Comparison of ENCODE assay signal across 27 cellular contexts in the genomic region with DNA sequence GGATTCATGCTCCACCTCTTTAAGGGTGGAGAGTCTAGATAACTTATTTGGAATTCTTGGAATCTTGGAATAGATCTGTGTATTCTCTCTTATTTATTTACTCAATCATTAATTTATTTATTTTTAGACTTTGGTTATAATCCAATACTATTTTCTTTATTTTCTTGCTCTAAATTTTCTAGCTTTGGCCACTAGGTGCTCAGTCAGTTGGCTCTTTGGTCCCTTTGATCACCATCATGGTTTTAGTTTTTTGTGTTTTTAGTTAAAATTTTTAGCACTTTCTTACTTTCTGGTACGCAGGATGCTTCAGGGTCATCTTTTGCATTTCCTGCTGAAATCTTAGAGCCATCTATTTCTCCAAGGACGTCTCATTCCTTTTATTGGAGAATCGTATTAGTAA. TPM values are rescaled to one million over a fixed set of nuclear protein-coding genes. Genes with fewer than 3 reads are reported as not detected.
A peak's percentile ranks its signal among the peaks of the same experiment; 100 is the strongest.
DNase-seq lines count a peak whose midpoint lies in the region; ATAC-seq and TF ChIP-seq lines count a peak whose summit lies in the region.
"Had no signal": no experiment of that assay in that cellular context is flagged by ENCODE, and none has a peak within 500 bp of the region (broad histone marks: within the 10 kb centered on the region; RNA-seq: fewer than 3 reads in every experiment).

No MANE protein-coding gene starts in this region.

- POLR2A ChIA-PET in activated CD4-positive, alpha-beta T cell treated with anti-CD3 and anti-CD28 coated beads for 36 hours (lab: Charles Lee), result no interaction called here

- ATAC-seq in activated CD4-positive, alpha-beta T cell treated with anti-CD3 and anti-CD28 coated beads for 36 hours, result no peak
- ATAC-seq: A549; activated T-cell treated with anti-CD3 and anti-CD28 coated beads, Interleukin-2, amount 50 U/mL, for 4 hours; heart left ventricle; T-cell had no signal

- no peak overlapping the region for H3K4me3 Mint-ChIP-seq in activated CD4-positive, alpha-beta T cell treated with anti-CD3 and anti-CD28 coated beads for 36 hours
- H3K4me3 Mint-ChIP-seq: activated naive CD4-positive, alpha-beta T cell treated with anti-CD3 and anti-CD28 coated beads for 36 hours; activated T-cell treated with anti-CD3 and anti-CD28 coated beads, Interleukin-2, amount 50 U/mL, for 4 hours; nephron progenitor cell; T-cell had no signal

- WGBS in GM23248 (ENCODE audit: low coverage in 1 of 2, low lambda C conversion rate in 2 of 2, missing lambda C conversion rate in 2 of 2), 2 experiments, result 69 to 77% methylated on average over 3 of the region's 3 CpGs
- WGBS in suprapubic skin, result 85% methylated on average over 3 of the region's 3 CpGs

- H3K4me3 ChIP-seq in AG09309 (ENCODE audit: control insufficient read depth, low read depth, low read length) (no peak overlapping the region), GM23248 (no peak overlapping the region), OCI-LY1 (ENCODE audit: low read depth, low read length, poor library complexity, severe bottlenecking) (no peak overlapping the region), fibroblast of lung (replicated peaks in 1 of 4; ENCODE audit: control extremely low read depth in 1 of 4, insufficient read depth in 1 of 4, low read depth in 3 of 4, low read length in 4 of 4) (no peak overlapping the region), suprapubic skin (no peak overlapping the region)
- H3K4me3 ChIP-seq: A549, esophagus muscularis mucosa, heart left ventricle, left ventricle myocardium inferior, prostate gland had no signal

- no peaks in the 10 kb centered on the region for H4K20me1 ChIP-seq in GM23248 (ENCODE audit: insufficient read depth)
- H4K20me1 ChIP-seq in OCI-LY1 (ENCODE audit: insufficient read depth, low read length), result no peaks in the 10 kb centered on the region
- no peaks in the 10 kb centered on the region for H4K20me1 ChIP-seq in fibroblast of lung (ENCODE audit: control insufficient read depth, extremely low read depth, insufficient read depth, low read length)

- no peak overlapping the region for H3K27ac Mint-ChIP-seq in activated CD4-positive, alpha-beta T cell treated with anti-CD3 and anti-CD28 coated beads for 36 hours
- H3K27ac Mint-ChIP-seq: activated naive CD4-positive, alpha-beta T cell treated with anti-CD3 and anti-CD28 coated beads for 36 hours; nephron progenitor cell; T-cell had no signal

- no peak for DNase-seq in AG09309 (ENCODE audit: low read depth)
- DNase-seq in GM23248, result peak; percentile 6
- no peak for DNase-seq in fibroblast of lung (ENCODE audit: low read depth in 2 of 2)
- no peak for DNase-seq in suprapubic skin (ENCODE audit: low spot score in 2 of 2)
- DNase-seq in OCI-M1 (lab: John Stamatoyannopoulos, UW), result no peak
- no peak for DNase-seq in NCI-H2029 (lab: John Stamatoyannopoulos, UW)
- DNase-seq in activated CD4-positive, alpha-beta T cell treated with anti-CD3 and anti-CD28 coated beads for 36 hours, result no peak
- DNase-seq: activated CD4-positive, alpha-beta T cell treated with anti-CD3 and anti-CD28 coated beads, Interleukin-2, amount 50 U/mL, for 48 hours; activated naive CD4-positive, alpha-beta T cell treated with anti-CD3 and anti-CD28 coated beads for 36 hours; activated T-cell treated with anti-CD3 and anti-CD28 coated beads, Interleukin-2, amount 50 U/mL, for 4 hours; aorta; C1 segment of cervical spinal cord; heart left ventricle; KG1; left ventricle myocardium inferior; NCI-H1105 treated with DMSO at 0.1 percent for 48 hours; NCI-H2107; NCI-H510A; nephron progenitor cell; stimulated activated CD4-positive, alpha-beta T cell treated with anti-CD3 and anti-CD28 coated beads, Interleukin-2, amount 100 ng/mL, for 24 hours; stimulated activated naive CD4-positive, alpha-beta T cell; T-cell had no signal

- in situ Hi-C loops in GM23248 (cut with MboI), result no loop called here

- TF ChIP-seq EP300 in suprapubic skin (IDR thresholded peaks at IDR 0.05), result no peak

- H3K9me3 ChIP-seq in GM23248 (ENCODE audit: low read depth) (no peaks in the 10 kb centered on the region), OCI-LY1 (ENCODE audit: low read length) (no peaks in the 10 kb centered on the region), fibroblast of lung (ENCODE audit: control insufficient read depth, insufficient read depth, low read depth, low read length) (no peaks in the 10 kb centered on the region), suprapubic skin (no peaks in the 10 kb centered on the region)
- H3K9me3 ChIP-seq: A549, esophagus muscularis mucosa, heart left ventricle, left ventricle myocardium inferior, prostate gland had no signal

- peaks cover 8% of the 10 kb centered on the region for H3K4me1 Mint-ChIP-seq in activated CD4-positive, alpha-beta T cell treated with anti-CD3 and anti-CD28 coated beads for 36 hours

- no peaks in the 10 kb centered on the region for H3K79me2 ChIP-seq in GM23248 (ENCODE audit: insufficient read depth)
- H3K79me2 ChIP-seq in OCI-LY1 (ENCODE audit: insufficient read depth, low read length), result no peaks in the 10 kb centered on the region
- no peaks in the 10 kb centered on the region for H3K79me2 ChIP-seq in fibroblast of lung (ENCODE audit: control insufficient read depth, insufficient read depth, low read length)

- intact Hi-C loops in activated CD4-positive, alpha-beta T cell treated with anti-CD3 and anti-CD28 coated beads for 36 hours (cut with DNase I, micrococcal nuclease), result no loop called here

- H2AFZ ChIP-seq in GM23248 (no peak overlapping the region), OCI-LY1 (ENCODE audit: low read length) (no peak overlapping the region), fibroblast of lung (ENCODE audit: low read length) (no peak overlapping the region)

- no peaks in the 10 kb centered on the region for H3K4me1 ChIP-seq in GM23248 (ENCODE audit: insufficient read depth)
- H3K4me1 ChIP-seq in OCI-LY1 (ENCODE audit: insufficient read depth, low read length, severe bottlenecking), result peaks cover 36% of the 10 kb centered on the region
- no peaks in the 10 kb centered on the region for H3K4me1 ChIP-seq in fibroblast of lung (ENCODE audit: control insufficient read depth, extremely low read depth, insufficient read depth, low read length)
- H3K4me1 ChIP-seq in suprapubic skin, result no peaks in the 10 kb centered on the region
- H3K4me1 ChIP-seq: A549, prostate gland had no signal

- H3K4me2 ChIP-seq in GM23248 (ENCODE audit: unreplicated experiment) (no peak overlapping the region), OCI-LY1 (ENCODE audit: low read length) (no peak overlapping the region), fibroblast of lung (ENCODE audit: extremely low read depth, insufficient read depth, low read length) (no peak overlapping the region)
- H3K4me2 ChIP-seq: A549 had no signal

- peak; percentile 24 for TF ChIP-seq CTCF in AG09309 (IDR thresholded peaks at IDR 0.05; ENCODE audit: control insufficient read depth, insufficient read depth, low read depth, low read length, missing control alignments)
- TF ChIP-seq CTCF in OCI-LY1 (IDR thresholded peaks at IDR 0.05; ENCODE audit: low read length), result peak; percentile 32; the same call in 1 of the 2 replicates
- peak; percentile 8 for TF ChIP-seq CTCF in fibroblast of lung (conservative IDR thresholded peaks at IDR 0.05 in 1 of 2, IDR thresholded peaks at IDR 0.05 in 1 of 2; ENCODE audit: low read depth in 1 of 2, low read length in 2 of 2)
- no peak for TF ChIP-seq CTCF in suprapubic skin (IDR thresholded peaks at IDR 0.05)

- H3K9ac ChIP-seq in GM23248, result no peak overlapping the region
- H3K9ac ChIP-seq in OCI-LY1 (ENCODE audit: low read length), result no peak overlapping the region
- H3K9ac ChIP-seq in fibroblast of lung (ENCODE audit: insufficient read depth, low read length), result no peak overlapping the region

- H3K36me3 ChIP-seq in GM23248 (ENCODE audit: low read depth) (no peaks in the 10 kb centered on the region), OCI-LY1 (ENCODE audit: insufficient read depth, low read length) (no peaks in the 10 kb centered on the region), fibroblast of lung (ENCODE audit: control insufficient read depth, insufficient read depth, low read length) (no peaks in the 10 kb centered on the region), suprapubic skin (no peaks in the 10 kb centered on the region)
- H3K36me3 ChIP-seq: esophagus muscularis mucosa, heart left ventricle, left ventricle myocardium inferior, prostate gland had no signal

- H3K27me3 Mint-ChIP-seq in activated CD4-positive, alpha-beta T cell treated with anti-CD3 and anti-CD28 coated beads for 36 hours, result peaks cover 7% of the 10 kb centered on the region

- no peak overlapping the region for H3K27ac ChIP-seq in GM23248
- no peak overlapping the region for H3K27ac ChIP-seq in OCI-LY1 (ENCODE audit: low read depth, low read length, poor library complexity, severe bottlenecking)
- no peak overlapping the region for H3K27ac ChIP-seq in fibroblast of lung (ENCODE audit: insufficient read depth, low read length)
- no peak overlapping the region for H3K27ac ChIP-seq in suprapubic skin
- H3K27ac ChIP-seq: A549, esophagus muscularis mucosa, heart left ventricle, left ventricle myocardium inferior, prostate gland had no signal

- H3K27me3 ChIP-seq in GM23248 (replicated peaks; ENCODE audit: insufficient read depth) (no peaks in the 10 kb centered on the region), OCI-LY1 (ENCODE audit: insufficient read depth, low read length) (no peaks in the 10 kb centered on the region), fibroblast of lung (ENCODE audit: control insufficient read depth, insufficient read depth, low read length) (no peaks in the 10 kb centered on the region), suprapubic skin (no peaks in the 10 kb centered on the region)
- H3K27me3 ChIP-seq: esophagus muscularis mucosa, heart left ventricle had no signal

- CTCF ChIA-PET in activated CD4-positive, alpha-beta T cell treated with anti-CD3 and anti-CD28 coated beads for 36 hours (lab: Charles Lee), result interaction anchor here (0.6 to 3.0 kb wide), 5 partner anchors 12 to 546 kb away, joined by 3 to 37 read pairs (median 4); no protein-coding TSS in a partner anchor

- H3F3A ChIP-seq in GM23248 (ENCODE audit: insufficient read depth), result no peaks in the 10 kb centered on the region
- H3F3A ChIP-seq in OCI-LY1 (ENCODE audit: insufficient read depth, low read length), result peaks cover 4% of the 10 kb centered on the region; the same call in 1 of the 2 replicates

- H3K9me3 Mint-ChIP-seq in activated CD4-positive, alpha-beta T cell treated with anti-CD3 and anti-CD28 coated beads for 36 hours (ENCODE audit: low read depth), result no peaks in the 10 kb centered on the region
- H3K9me3 Mint-ChIP-seq: activated naive CD4-positive, alpha-beta T cell treated with anti-CD3 and anti-CD28 coated beads for 36 hours; activated T-cell treated with anti-CD3 and anti-CD28 coated beads, Interleukin-2, amount 50 U/mL, for 4 hours; T-cell had no signal

- no peaks in the 10 kb centered on the region for H3K9me2 ChIP-seq in GM23248 (ENCODE audit: insufficient read depth)
- H3K9me2 ChIP-seq in OCI-LY1 (ENCODE audit: low read depth, low read length), result no peaks in the 10 kb centered on the region

- TF ChIP-seq POLR2A in suprapubic skin (IDR thresholded peaks at IDR 0.05), result no peak

- no peaks in the 10 kb centered on the region for H3K36me3 Mint-ChIP-seq in activated CD4-positive, alpha-beta T cell treated with anti-CD3 and anti-CD28 coated beads for 36 hours (ENCODE audit: low read depth)
- H3K36me3 Mint-ChIP-seq: T-cell had no signal

RNA-seq across cellular contexts. Expression of a gene that starts 5.2 kb away (rescaled TPM):
- total RNA-seq in GM23248 (2014; rRNA removed; shearing (Covaris generic)), result not detected in 2 replicates
- polyA plus RNA-seq in GM23248 (2016; fragmentation: Nextera tagmentation; extraction: Ambion mirVana), result 0.15 and 0.39 TPM in 2 replicates
- not detected in 2 replicates for total RNA-seq in fibroblast of lung
- polyA plus RNA-seq in fibroblast of lung, result 0.02 TPM in 1 of 2 replicates, not detected in the other
- not detected in 2 replicates for polyA plus RNA-seq in fibroblast of lung (2012)
- polyA minus RNA-seq in fibroblast of lung (ENCODE audit: low replicate concordance), result 0.43 TPM in 1 of 2 replicates, not detected in the other
- 1 to 10 TPM; 1.1 to 2.6 (median 1.7) TPM for total RNA-seq in suprapubic skin
- total RNA-seq in activated CD4-positive, alpha-beta T cell treated with anti-CD3 and anti-CD28 coated beads for 36 hours, result under 1 TPM; 0.60 to 0.89 TPM
- total RNA-seq: H1 had no signal
- polyA plus RNA-seq: H1 had no signal

RNA-seq across cellular contexts. Expression of a gene that starts 40.1 kb away (rescaled TPM):
- 21.8 and 37.7 TPM in 2 replicates for total RNA-seq in GM23248 (2014; rRNA removed; shearing (Covaris generic))
- 38.7 and 41.5 TPM in 2 replicates for polyA plus RNA-seq in GM23248 (2016; fragmentation: Nextera tagmentation; extraction: Ambion mirVana)
- total RNA-seq in fibroblast of lung, result 34.7 and 39.8 TPM in 2 replicates
- polyA plus RNA-seq in fibroblast of lung, result 47.7 and 58.7 TPM in 2 replicates
- polyA plus RNA-seq in fibroblast of lung (2012), result 29.0 and 41.4 TPM in 2 replicates
- 14.1 and 27.9 TPM in 2 replicates for polyA minus RNA-seq in fibroblast of lung (ENCODE audit: low replicate concordance)
- 10 to 100 TPM in 1 of 4 donors, 1 to 10 TPM in 3; 3.4 to 13.5 (median 6.6) TPM for total RNA-seq in suprapubic skin
- not detected for total RNA-seq in activated CD4-positive, alpha-beta T cell treated with anti-CD3 and anti-CD28 coated beads for 36 hours
- total RNA-seq: activated naive CD4-positive, alpha-beta T cell treated with anti-CD3 and anti-CD28 coated beads for 36 hours had no signal

Comparison
In these comparisons a context has a peak if more than half of its experiments do, and no peak if none do; other contexts are left out.
1. CTCF ChIP-seq: peak in AG09309 (single experiment), OCI-LY1 (single experiment) and fibroblast of lung (2 of 2); none in suprapubic skin (0 of 2).
2. RNA of a gene that starts 40.1 kb away (total RNA-seq): 21.8 to 37.7 TPM in GM23248, 34.7 to 39.8 TPM in fibroblast of lung and 3.4 to 13.5 TPM in suprapubic skin; not detected in activated CD4-positive, alpha-beta T cell treated with anti-CD3 and anti-CD28 coated beads for 36 hours; every median in the first group is over 4 times any median in the second.